8 cellular contexts compared by ENCODE assay signal in the genomic region with DNA sequence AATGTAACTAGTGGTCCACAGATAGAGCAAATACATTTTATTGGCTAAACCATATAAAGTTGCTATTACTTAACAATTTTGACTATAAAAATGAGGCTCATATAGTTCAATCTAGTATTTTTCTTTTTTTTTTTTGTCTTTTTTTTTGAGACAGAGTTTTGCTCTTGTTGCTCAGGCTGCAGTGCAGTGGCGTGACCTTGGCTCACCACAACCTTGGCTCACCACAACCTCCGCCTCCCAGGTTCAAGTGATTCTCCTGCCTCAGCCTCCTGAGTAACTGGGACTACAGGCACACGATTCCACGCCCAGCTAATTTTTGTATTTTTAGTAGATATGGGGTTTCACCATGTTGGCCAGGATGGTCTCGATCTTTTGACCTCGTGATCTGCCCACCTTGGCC. TPM values are rescaled to one million over a fixed set of nuclear protein-coding genes. Genes with fewer than 3 reads are reported as not detected.
DNase-seq lines count a peak whose midpoint lies in the region; TF ChIP-seq lines count a peak whose summit lies in the region.
"Not testable (repeated sequence)": the region's sequence is repeated elsewhere in the genome, so short reads cannot be mapped to it uniquely, and the experiment has no call there.

No MANE protein-coding gene starts in this region.

- peak overlapping the region in 5 of 7 donors; percentile 16 to 39 (median 23) for H3K4me3 Mint-ChIP-seq in CD8-positive, alpha-beta memory T cell
- H3K4me3 Mint-ChIP-seq in activated CD4-positive, alpha-beta memory T cell treated with anti-CD3 and anti-CD28 coated beads for 36 hours, result peak overlapping the region; percentile 26
- peak overlapping the region; percentile 6 for H3K4me3 Mint-ChIP-seq in activated T-helper 1 cell treated with anti-CD3 and anti-CD28 coated beads, Interleukin-12 subunit alpha, Interleukin-12 subunit beta, Interleukin-2, Interleukin-4 antibody, amounts not matched to agents 30 ng/mL and 10 ng/mL and 1 ng/mL, durations not matched to agents 14 hours and 24 hours and 36 hours
- peak overlapping the region; percentile 74 for H3K4me3 Mint-ChIP-seq in activated naive CD8-positive, alpha-beta T cell

- POLR2A ChIA-PET in CD8-positive, alpha-beta memory T cell (lab: Charles Lee); activated CD4-positive, alpha-beta memory T cell treated with anti-CD3 and anti-CD28 coated beads for 36 hours (lab: Charles Lee): not testable (repeated sequence)

- not testable (repeated sequence) for H2AFZ ChIP-seq in neuron (ENCODE audit: low read depth, low read length)

- TF ChIP-seq CTCF in epithelial cell of esophagus (IDR thresholded peaks at IDR 0.05; ENCODE audit: insufficient read depth, low read depth, low read length, missing control alignments), result not testable (repeated sequence)

- H3K36me3 Mint-ChIP-seq in CD8-positive, alpha-beta memory T cell, result peaks cover 0 to 23% (median 0%) of the 10 kb centered on the region in 3 donors
- not testable (repeated sequence) for H3K36me3 Mint-ChIP-seq in activated CD4-positive, alpha-beta memory T cell treated with anti-CD3 and anti-CD28 coated beads for 36 hours
- peaks cover 12% of the 10 kb centered on the region for H3K36me3 Mint-ChIP-seq in activated T-helper 1 cell treated with anti-CD3 and anti-CD28 coated beads, Interleukin-12 subunit alpha, Interleukin-12 subunit beta, Interleukin-2, Interleukin-4 antibody, amounts not matched to agents 30 ng/mL and 10 ng/mL and 1 ng/mL, durations not matched to agents 14 hours and 24 hours and 36 hours (ENCODE audit: low read depth)
- peaks cover 13% of the 10 kb centered on the region for H3K36me3 Mint-ChIP-seq in activated naive CD8-positive, alpha-beta T cell

- not testable (repeated sequence) for H3K9me3 Mint-ChIP-seq in CD8-positive, alpha-beta memory T cell; activated CD4-positive, alpha-beta memory T cell treated with anti-CD3 and anti-CD28 coated beads for 36 hours; activated T-helper 1 cell treated with anti-CD3 and anti-CD28 coated beads, Interleukin-12 subunit alpha, Interleukin-12 subunit beta, Interleukin-2, Interleukin-4 antibody, amounts not matched to agents 30 ng/mL and 10 ng/mL and 1 ng/mL, durations not matched to agents 14 hours and 24 hours and 36 hours; activated naive CD8-positive, alpha-beta T cell (ENCODE audit: low read depth)

- CTCF ChIA-PET in CD8-positive, alpha-beta memory T cell (lab: Charles Lee); activated CD4-positive, alpha-beta memory T cell treated with anti-CD3 and anti-CD28 coated beads for 36 hours (lab: Charles Lee): not testable (repeated sequence)

- H3K9me3 ChIP-seq in CD8-positive, alpha-beta memory T cell (ENCODE audit: low read length); neuron (ENCODE audit: low read length): not testable (repeated sequence)

- H3K27me3 ChIP-seq in CD8-positive, alpha-beta memory T cell (ENCODE audit: insufficient read depth, low read length, poor library complexity, severe bottlenecking); neuron (ENCODE audit: insufficient read depth, low read length): not testable (repeated sequence)

- peaks cover 17% of the 10 kb centered on the region for H3K4me1 ChIP-seq in CD8-positive, alpha-beta memory T cell (ENCODE audit: insufficient read depth, low read length)
- peaks cover 18% of the 10 kb centered on the region for H3K4me1 ChIP-seq in neuron (ENCODE audit: insufficient read depth, low read length)

- H3K36me3 ChIP-seq in CD8-positive, alpha-beta memory T cell (ENCODE audit: insufficient read depth, low read length); neuron (ENCODE audit: insufficient read depth, low read length): not testable (repeated sequence)

- H3K27ac ChIP-seq in CD8-positive, alpha-beta memory T cell (ENCODE audit: low read depth, low read length), result not testable (repeated sequence)

- peak in 1 of 5 donors; percentile 44 for DNase-seq in CD8-positive, alpha-beta memory T cell
- DNase-seq in T-helper 22 cell (ENCODE audit: low read depth), result peak; percentile 1
- DNase-seq in activated CD4-positive, alpha-beta memory T cell treated with anti-CD3 and anti-CD28 coated beads for 36 hours, result peak; percentile 69
- DNase-seq in activated T-helper 1 cell treated with anti-CD3 and anti-CD28 coated beads, Interleukin-12 subunit alpha, Interleukin-12 subunit beta, Interleukin-2, Interleukin-4 antibody, amounts not matched to agents 30 ng/mL and 10 ng/mL and 1 ng/mL, durations not matched to agents 14 hours and 24 hours and 36 hours (ENCODE audit: low spot score); epithelial cell of esophagus (ENCODE audit: low read depth): not testable (repeated sequence)
- peak; percentile 5 for DNase-seq in stimulated activated naive CD4-positive, alpha-beta T cell treated with Interleukin-2 at 50 U/mL for 16 hours (lab: John Stamatoyannopoulos, UW)

- not testable (repeated sequence) for H3K4me3 ChIP-seq in CD8-positive, alpha-beta memory T cell (ENCODE audit: low read length)
- H3K4me3 ChIP-seq in epithelial cell of esophagus (ENCODE audit: low read length), result peak overlapping the region; percentile 86
- H3K4me3 ChIP-seq in neuron (ENCODE audit: low read length), result peak overlapping the region; percentile 10

- H3K27me3 Mint-ChIP-seq in CD8-positive, alpha-beta memory T cell; activated CD4-positive, alpha-beta memory T cell treated with anti-CD3 and anti-CD28 coated beads for 36 hours; activated T-helper 1 cell treated with anti-CD3 and anti-CD28 coated beads, Interleukin-12 subunit alpha, Interleukin-12 subunit beta, Interleukin-2, Interleukin-4 antibody, amounts not matched to agents 30 ng/mL and 10 ng/mL and 1 ng/mL, durations not matched to agents 14 hours and 24 hours and 36 hours (ENCODE audit: insufficient read depth); activated naive CD8-positive, alpha-beta T cell: not testable (repeated sequence)

- intact Hi-C loops in activated CD4-positive, alpha-beta memory T cell treated with anti-CD3 and anti-CD28 coated beads for 36 hours (cut with micrococcal nuclease), result loop anchor here (2.0 kb wide), 1 partner anchor 14 kb away; no protein-coding TSS in a partner anchor
- intact Hi-C loops in activated T-helper 1 cell treated with anti-CD3 and anti-CD28 coated beads, Interleukin-12 subunit alpha, Interleukin-12 subunit beta, Interleukin-2, Interleukin-4 antibody, amounts not matched to agents 30 ng/mL and 10 ng/mL and 1 ng/mL, durations not matched to agents 14 hours and 24 hours and 36 hours (cut with micrococcal nuclease), result not testable (repeated sequence)

- H3K27ac Mint-ChIP-seq in CD8-positive, alpha-beta memory T cell; activated CD4-positive, alpha-beta memory T cell treated with anti-CD3 and anti-CD28 coated beads for 36 hours; activated T-helper 1 cell treated with anti-CD3 and anti-CD28 coated beads, Interleukin-12 subunit alpha, Interleukin-12 subunit beta, Interleukin-2, Interleukin-4 antibody, amounts not matched to agents 30 ng/mL and 10 ng/mL and 1 ng/mL, durations not matched to agents 14 hours and 24 hours and 36 hours: not testable (repeated sequence)
- peak overlapping the region; percentile 69 for H3K27ac Mint-ChIP-seq in activated naive CD8-positive, alpha-beta T cell

- peaks cover 27 to 74% (median 70%) of the 10 kb centered on the region in 3 donors for H3K4me1 Mint-ChIP-seq in CD8-positive, alpha-beta memory T cell
- H3K4me1 Mint-ChIP-seq in activated CD4-positive, alpha-beta memory T cell treated with anti-CD3 and anti-CD28 coated beads for 36 hours (ENCODE audit: low read depth), result peaks cover 58% of the 10 kb centered on the region
- peaks cover 28% of the 10 kb centered on the region for H3K4me1 Mint-ChIP-seq in activated T-helper 1 cell treated with anti-CD3 and anti-CD28 coated beads, Interleukin-12 subunit alpha, Interleukin-12 subunit beta, Interleukin-2, Interleukin-4 antibody, amounts not matched to agents 30 ng/mL and 10 ng/mL and 1 ng/mL, durations not matched to agents 14 hours and 24 hours and 36 hours (ENCODE audit: low read depth)
- peaks cover 62% of the 10 kb centered on the region for H3K4me1 Mint-ChIP-seq in activated naive CD8-positive, alpha-beta T cell (ENCODE audit: low read depth)

RNA-seq across cellular contexts. Expression of gene SESN3, which starts 3.9 kb away (rescaled TPM):
- 10 to 100 TPM; 18.8 to 19.7 TPM for total RNA-seq in CD8-positive, alpha-beta memory T cell
- 2.1 TPM for polyA plus RNA-seq in CD8-positive, alpha-beta memory T cell
- 10 to 100 TPM; 13.9 to 15.5 TPM for total RNA-seq in activated CD4-positive, alpha-beta memory T cell treated with anti-CD3 and anti-CD28 coated beads for 36 hours
- 62.0 and 68.6 TPM in 2 replicates for total RNA-seq in activated T-helper 1 cell treated with anti-CD3 and anti-CD28 coated beads, Interleukin-12 subunit alpha, Interleukin-12 subunit beta, Interleukin-2, Interleukin-4 antibody, amounts not matched to agents 30 ng/mL and 10 ng/mL and 1 ng/mL, durations not matched to agents 14 hours and 24 hours and 36 hours

Comparison
In these comparisons a context has a peak if more than half of its experiments do, and no peak if none do; other contexts are left out.
1. H3K4me3 Mint-ChIP-seq: peak in every context shown above with its lines; median percentile 74 in activated naive CD8-positive, alpha-beta T cell; 26 in activated CD4-positive, alpha-beta memory T cell treated with anti-CD3 and anti-CD28 coated beads for 36 hours; 23 in CD8-positive, alpha-beta memory T cell; 6 in activated T-helper 1 cell treated with anti-CD3 and anti-CD28 coated beads, Interleukin-12 subunit alpha, Interleukin-12 subunit beta, Interleukin-2, Interleukin-4 antibody, amounts not matched to agents 30 ng/mL and 10 ng/mL and 1 ng/mL, durations not matched to agents 14 hours and 24 hours and 36 hours.